Comparison of ENCODE assay signal across 8 cellular contexts in genomic region chr11:100681064-100681502, GRCh38. TPM values are rescaled to one million over a fixed set of nuclear protein-coding genes. Genes with fewer than 3 reads are reported as not detected.
DNase-seq lines count a peak whose midpoint lies in the region; ATAC-seq and TF ChIP-seq lines count a peak whose summit lies in the region.

No MANE protein-coding gene starts in this region.

- intact Hi-C loops in PC-3 (cut with micrococcal nuclease), result loop anchor here (1.0 kb wide), 2 partner anchors 105 to 249 kb away; no protein-coding TSS in a partner anchor

- peak overlapping the region; percentile 7 for H3K4me2 ChIP-seq in PC-3 (ENCODE audit: low read length)

- no peaks in the 10 kb centered on the region for H3K79me2 ChIP-seq in PC-3 (ENCODE audit: low read length)

- H3K4me3 ChIP-seq in PC-3 (ENCODE audit: low read length), result no peak overlapping the region

- H3K4me1 ChIP-seq in PC-3 (ENCODE audit: insufficient read depth, low read length), result peaks cover 51% of the 10 kb centered on the region

- ATAC-seq in GM21390 (IDR thresholded peaks at IDR 0.05; ENCODE audit: unreplicated experiment), result peak; percentile 97
- ATAC-seq in HG03521 (IDR thresholded peaks at IDR 0.05; ENCODE audit: unreplicated experiment), result peak; percentile 100
- peak; percentile 78 for ATAC-seq in PC-3
- ATAC-seq in effector memory CD8-positive, alpha-beta T cell (replicated peaks), result peak; percentile 65
- ATAC-seq in natural killer cell treated with Interleukin-12 subunit alpha and Interleukin-12 subunit beta and Interleukin-15 and Interleukin-18, amount 100 ng/mL, for 72 hours, result peak; percentile 76 to 83

- H3K36me3 Mint-ChIP-seq in effector memory CD8-positive, alpha-beta T cell (ENCODE audit: insufficient read depth), result no peaks in the 10 kb centered on the region
- no peaks in the 10 kb centered on the region for H3K36me3 Mint-ChIP-seq in natural killer cell treated with Interleukin-12 subunit alpha and Interleukin-12 subunit beta and Interleukin-15 and Interleukin-18, amount 100 ng/mL, for 72 hours

- H4K20me1 ChIP-seq in PC-3 (ENCODE audit: low read length), result no peaks in the 10 kb centered on the region

- H3K9me3 Mint-ChIP-seq in effector memory CD8-positive, alpha-beta T cell, result peaks cover 0 to 7% of the 10 kb centered on the region in 2 donors
- no peaks in the 10 kb centered on the region for H3K9me3 Mint-ChIP-seq in natural killer cell treated with Interleukin-12 subunit alpha and Interleukin-12 subunit beta and Interleukin-15 and Interleukin-18, amount 100 ng/mL, for 72 hours

- H3K27me3 Mint-ChIP-seq in effector memory CD8-positive, alpha-beta T cell, result peaks cover 0 to under 1% of the 10 kb centered on the region in 2 donors
- H3K27me3 Mint-ChIP-seq in natural killer cell treated with Interleukin-12 subunit alpha and Interleukin-12 subunit beta and Interleukin-15 and Interleukin-18, amount 100 ng/mL, for 72 hours, result no peaks in the 10 kb centered on the region

- BruUV-seq in PC-3 (replicated peaks; lab: Mats Ljungman, UMichigan), result no TSS peak

- peak overlapping the region; percentile 50; the same call in 1 of the 2 replicates for H2AFZ ChIP-seq in PC-3 (ENCODE audit: low read length)

- peak overlapping the region; percentile 12; the same call in 1 of the 2 replicates for H3K9ac ChIP-seq in PC-3 (ENCODE audit: low read length)

- no peaks in the 10 kb centered on the region for H3K36me3 ChIP-seq in PC-3 (ENCODE audit: low read depth, low read length)

- no peak overlapping the region for H3K4me3 Mint-ChIP-seq in effector memory CD8-positive, alpha-beta T cell
- H3K4me3 Mint-ChIP-seq in natural killer cell treated with Interleukin-12 subunit alpha and Interleukin-12 subunit beta and Interleukin-15 and Interleukin-18, amount 100 ng/mL, for 72 hours, result no peak overlapping the region

- H3K27ac Mint-ChIP-seq in effector memory CD8-positive, alpha-beta T cell, result no peak overlapping the region
- peak overlapping the region in 1 of 2 donors; percentile 61 for H3K27ac Mint-ChIP-seq in natural killer cell treated with Interleukin-12 subunit alpha and Interleukin-12 subunit beta and Interleukin-15 and Interleukin-18, amount 100 ng/mL, for 72 hours

- no peak for TF ChIP-seq CTCF in PC-3 (conservative IDR thresholded peaks at IDR 0.05; ENCODE audit: low read depth, low read length)

- no peaks in the 10 kb centered on the region for H3K9me2 ChIP-seq in PC-3 (replicated peaks; ENCODE audit: low read length)

- H3K4me1 Mint-ChIP-seq in effector memory CD8-positive, alpha-beta T cell (ENCODE audit: low read depth in 2 of 2), result no peaks in the 10 kb centered on the region
- H3K4me1 Mint-ChIP-seq in natural killer cell treated with Interleukin-12 subunit alpha and Interleukin-12 subunit beta and Interleukin-15 and Interleukin-18, amount 100 ng/mL, for 72 hours (ENCODE audit: low read depth in 2 of 2), result peaks cover 16 to 21% of the 10 kb centered on the region in 2 donors

- peaks cover 16% of the 10 kb centered on the region for H3F3A ChIP-seq in PC-3 (ENCODE audit: low read length, unreplicated experiment)

- CTCF ChIA-PET in PC-3 (lab: Charles Lee), result interaction anchor here (0.6 to 2.0 kb wide), 7 partner anchors 52 to 177 kb away, joined by 3 to 11 read pairs (median 5); no protein-coding TSS in a partner anchor

- H3K27ac ChIP-seq in PC-3 (ENCODE audit: low read length), result peak overlapping the region; percentile 89

- H3K9me3 ChIP-seq in PC-3 (ENCODE audit: low read length), result no peaks in the 10 kb centered on the region

- no peaks in the 10 kb centered on the region for H3K27me3 ChIP-seq in PC-3 (ENCODE audit: low read length)

- DNase-seq in GM04503 (ENCODE audit: low read depth) (peak; percentile 15), PC-3 (peak; percentile 91), epidermal melanocyte (ENCODE audit: insufficient read length, low spot score) (no peak)
- DNase-seq in effector memory CD8-positive, alpha-beta T cell, result peak in 1 of 3 experiments; percentile 4
- no peak for DNase-seq in natural killer cell treated with Interleukin-12 subunit alpha and Interleukin-12 subunit beta and Interleukin-15 and Interleukin-18, amount 100 ng/mL, for 72 hours (ENCODE audit: low spot score)
- DNase-seq in effector CD4-positive, alpha-beta T cell, result no peak

- POLR2A ChIA-PET in PC-3 (lab: Charles Lee; ENCODE audit: unreplicated experiment), result interaction anchor here (0.5 to 0.9 kb wide), 4 partner anchors 95 to 176 kb away, joined by 3 to 15 read pairs (median 5); no protein-coding TSS in a partner anchor

RNA-seq across cellular contexts. Expression of gene ARHGAP42, which starts 6.0 kb away (rescaled TPM):
- total RNA-seq in PC-3 (2014; rRNA removed), result 11.0 and 12.1 TPM in 2 replicates
- total RNA-seq in natural killer cell treated with Interleukin-12 subunit alpha and Interleukin-12 subunit beta and Interleukin-15 and Interleukin-18, amount 100 ng/mL, for 72 hours, result 1 to 10 TPM; 1.6 to 5.1 TPM

Comparison
In these comparisons a context has a peak if more than half of its experiments do, and no peak if none do; other contexts are left out.
1. DNase-seq: peak in GM04503 (single experiment) and PC-3 (single experiment); none in natural killer cell treated with Interleukin-12 subunit alpha and Interleukin-12 subunit beta and Interleukin-15 and Interleukin-18, amount 100 ng/mL, for 72 hours (single experiment), effector CD4-positive, alpha-beta T cell (single experiment) and epidermal melanocyte (single experiment).
2. Peak in every context shown above with its lines, with median percentiles within 50 percentile points of each other: ATAC-seq.